Comparison of ENCODE assay signal across 12 cellular contexts in the genomic region with DNA sequence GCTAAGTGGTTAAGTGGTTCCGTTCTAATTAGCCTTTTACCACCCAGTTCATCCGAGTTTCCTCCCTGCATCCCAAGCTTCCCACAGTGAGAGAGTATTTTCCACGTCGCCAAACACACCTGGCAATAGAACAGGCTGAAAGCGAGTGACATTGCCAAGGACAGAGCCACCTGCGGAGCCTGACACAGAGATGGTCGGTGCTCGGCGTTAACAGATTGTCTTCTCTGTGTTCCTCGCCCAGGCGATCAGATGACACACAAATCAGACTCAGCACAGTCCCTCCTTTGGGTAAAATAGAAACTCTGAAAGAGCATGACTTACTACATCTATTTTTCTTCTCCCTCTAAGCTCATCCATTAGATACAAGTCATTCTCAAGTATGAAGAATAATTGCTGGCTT.
"Had no signal": no experiment of that assay in that cellular context is flagged by ENCODE, and none has a peak within 500 bp of the region (broad histone marks: within the 10 kb centered on the region; RNA-seq: fewer than 3 reads in every experiment).

No MANE protein-coding gene starts in this region.

- H3K4me1 ChIP-seq: upper lobe of left lung had no signal

- DNase-seq: activated CD4-positive, alpha-beta T cell treated with anti-CD3 and anti-CD28 coated beads, Interleukin-2, amount 10 ng/mL, durations not matched to agents 7 days and 5 days; activated CD4-positive, CD25-positive, alpha-beta regulatory T cell; activated CD8-positive, alpha-beta memory T cell treated with anti-CD3 and anti-CD28 coated beads for 24 hours; activated naive CD4-positive, alpha-beta T cell treated with anti-CD3 and anti-CD28 coated beads, Interleukin-2, amount 10 ng/mL, durations not matched to agents 7 days and 5 days; effector memory CD8-positive, alpha-beta T cell; hippocampal formation; left ventricle myocardium superior; mesendoderm; stimulated activated CD4-positive, alpha-beta T cell treated with anti-CD3 and anti-CD28 coated beads, Interleukin-2, amount 100 ng/mL, for 48 hours; T-helper 17 cell had no signal

- H3K9me3 ChIP-seq: neutrophil, upper lobe of left lung had no signal

- H3K4me3 ChIP-seq: upper lobe of left lung had no signal

- H3K36me3 ChIP-seq: neutrophil, upper lobe of left lung had no signal

- H3K27me3 ChIP-seq: neutrophil, upper lobe of left lung had no signal

- ATAC-seq: effector memory CD8-positive, alpha-beta T cell; left ventricle myocardium superior; T-helper 17 cell had no signal
